25 cellular contexts compared by ENCODE assay signal in the genomic region with DNA sequence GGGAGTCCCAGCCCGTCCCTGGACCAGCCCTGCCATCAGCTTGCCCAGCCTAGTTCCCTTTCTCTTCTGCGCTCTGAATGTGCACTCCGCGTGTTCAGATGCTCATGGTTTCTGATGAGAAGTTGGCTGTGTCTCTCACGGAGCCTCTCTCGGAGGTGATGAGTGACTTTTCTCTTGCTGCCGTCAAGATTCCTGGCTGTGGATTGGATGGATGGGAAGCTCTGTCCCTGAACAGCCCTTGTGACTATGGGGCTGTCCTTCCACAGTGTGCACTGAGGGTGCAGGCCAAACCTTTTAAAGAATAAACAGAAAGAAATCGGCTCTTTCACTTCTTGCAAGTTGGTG.
"Had no signal": no experiment of that assay in that cellular context is flagged by ENCODE, and none has a peak within 500 bp of the region (broad histone marks: within the 10 kb centered on the region; RNA-seq: fewer than 3 reads in every experiment).

No MANE protein-coding gene starts in this region.

- H3K36me3 Mint-ChIP-seq: stimulated activated memory B cell treated with anti-CD40 and anti-IgM and Interleukin-4, amounts not matched to agents 10 μg/mL and 1 μg/mL and 100 μg/mL, for 72 hours had no signal

- H3K4me1 ChIP-seq: colonic mucosa, prostate gland had no signal

- ATAC-seq: esophagus mucosa; gastrocnemius medialis; left lung; lower lobe of right lung; naive thymus-derived CD8-positive, alpha-beta T cell; stimulated activated memory B cell treated with anti-CD40 and anti-IgM and Interleukin-4, amounts not matched to agents 10 μg/mL and 1 μg/mL and 100 μg/mL, for 72 hours; stimulated activated naive CD8-positive, alpha-beta T cell treated with anti-CD3 and anti-CD28 coated beads, Interleukin-15, Interleukin-2, amounts not matched to agents 100 U/mL and 50 U/mL, for 24 hours had no signal

- H2AFZ ChIP-seq: parathyroid adenoma had no signal

- H3K9ac ChIP-seq: parathyroid adenoma had no signal

- H3K27me3 ChIP-seq: colonic mucosa, tibial nerve, upper lobe of left lung had no signal

- H3K4me3 ChIP-seq: colonic mucosa, gastrocnemius medialis, left lung, lower lobe of right lung, prostate gland, skin epidermis, spleen, thoracic aorta, tibial nerve, upper lobe of left lung had no signal

- H3K9me3 ChIP-seq: colonic mucosa, gastrocnemius medialis, lower lobe of right lung, neutrophil, prostate gland, thoracic aorta had no signal

- H3K27ac ChIP-seq: colonic mucosa, epithelial cell of prostate, gastrocnemius medialis, left lung, lower lobe of right lung, neutrophil, parathyroid adenoma, prostate gland, skin epidermis, spleen, thoracic aorta, tibial nerve, upper lobe of left lung had no signal

- H3K27ac Mint-ChIP-seq: dendritic cell treated with granulocyte-macrophage colony-stimulating factor and Interleukin-4, amounts not matched to agents 40 ng/mL and 50 ng/mL, for 4 days; endodermal cell; naive thymus-derived CD8-positive, alpha-beta T cell; nephron progenitor cell; stimulated activated memory B cell treated with anti-CD40 and anti-IgM and Interleukin-4, amounts not matched to agents 10 μg/mL and 1 μg/mL and 100 μg/mL, for 72 hours had no signal

- H3K79me2 ChIP-seq: parathyroid adenoma had no signal

- H3K4me3 Mint-ChIP-seq: dendritic cell treated with granulocyte-macrophage colony-stimulating factor and Interleukin-4, amounts not matched to agents 40 ng/mL and 50 ng/mL, for 4 days; endodermal cell; naive thymus-derived CD8-positive, alpha-beta T cell; nephron progenitor cell; stimulated activated memory B cell treated with anti-CD40 and anti-IgM and Interleukin-4, amounts not matched to agents 10 μg/mL and 1 μg/mL and 100 μg/mL, for 72 hours had no signal

- DNase-seq: colonic mucosa; effector CD8-positive, alpha-beta T cell; endodermal cell; foreskin fibroblast; gastrocnemius medialis; kidney; lower lobe of right lung; nephron progenitor cell; spleen; stimulated activated CD4-positive, alpha-beta T cell treated with anti-CD3 and anti-CD28 coated beads, Interleukin-4, amount 100 ng/mL, for 4 hours; stimulated activated naive CD8-positive, alpha-beta T cell treated with anti-CD3 and anti-CD28 coated beads, Interleukin-15, Interleukin-2, amounts not matched to agents 100 U/mL and 50 U/mL, for 24 hours; substantia nigra had no signal

- H3K36me3 ChIP-seq: colonic mucosa, gastrocnemius medialis, left lung, lower lobe of right lung, neutrophil, prostate gland, spleen, thoracic aorta, tibial nerve, upper lobe of left lung had no signal
